Comparison of ENCODE assay signal across 11 cellular contexts in genomic region chr12:106080111-106080732, GRCh38. TPM values are rescaled to one million over a fixed set of nuclear protein-coding genes. Genes with fewer than 3 reads are reported as not detected.
DNase-seq lines count a peak whose midpoint lies in the region; ATAC-seq and TF ChIP-seq lines count a peak whose summit lies in the region.
"Had no signal": no experiment of that assay in that cellular context is flagged by ENCODE, and none has a peak within 500 bp of the region (broad histone marks: within the 10 kb centered on the region; RNA-seq: fewer than 3 reads in every experiment).

No MANE protein-coding gene starts in this region.

- TF ChIP-seq POLR2A in stomach (IDR thresholded peaks at IDR 0.05), result no peak

- H3K4me1 ChIP-seq in stomach, result peaks cover 5 to 44% (median 19%) of the 10 kb centered on the region in 4 donors

- H3K4me3 ChIP-seq in stomach, result no peak overlapping the region

- H3K27ac ChIP-seq in caudate nucleus (ENCODE audit: low read depth, low read length), result peak overlapping the region; percentile 79
- H3K27ac ChIP-seq in stomach, result peak overlapping the region in 4 of 5 donors; percentile 28 to 57 (median 40)

- no peaks in the 10 kb centered on the region for H3K27me3 ChIP-seq in stomach

- DNase-seq in GM03348 (ENCODE audit: low spot score), result peak; percentile 84
- no peak for DNase-seq in caudate nucleus (lab: John Stamatoyannopoulos, UW)
- peak; percentile 63 for DNase-seq in hepatic stellate cell (ENCODE audit: low spot score)
- no peak for DNase-seq in stomach
- DNase-seq in NCI-H2107 treated with DMSO at 0.1 percent for 48 hours (lab: John Stamatoyannopoulos, UW; ENCODE audit: unreplicated experiment), result no peak
- DNase-seq in activated effector memory CD4-positive, alpha-beta T cell treated with Interleukin-2 at 50 U/mL for 16 hours, result no peak
- DNase-seq: effector CD8-positive, alpha-beta T cell; midbrain; SW 1271 had no signal

- ATAC-seq in GM18861 (IDR thresholded peaks at IDR 0.05; ENCODE audit: unreplicated experiment) (no peak), GM21390 (IDR thresholded peaks at IDR 0.05; ENCODE audit: unreplicated experiment) (no peak)

- 51 to 71% (median 63%) methylated on average over 8 of the region's 8 CpGs for WGBS in stomach, 5 donors

- TF ChIP-seq EP300 in stomach (IDR thresholded peaks at IDR 0.05), result no peak

- no peak for TF ChIP-seq CTCF in stomach (IDR thresholded peaks at IDR 0.05)

- H3K36me3 ChIP-seq in stomach, result peaks cover 0 to 18% (median 6%) of the 10 kb centered on the region in 4 donors

- intact Hi-C loops in stomach (cut with DNase I; ENCODE audit: low total_unique reads), result no loop called here

- no peaks in the 10 kb centered on the region for H3K9me3 ChIP-seq in stomach

RNA-seq across cellular contexts. Expression of gene NUAK1, which starts 58.5 kb away (rescaled TPM):
- 10 to 100 TPM in 3 of 5 donors, 1 to 10 TPM in 1, under 1 TPM in 1; 0.58 to 79.0 (median 11.7) TPM for total RNA-seq in stomach
- polyA plus RNA-seq in stomach, result 1 to 10 TPM in 2 of 3 donors, under 1 TPM in 1; 0.80 to 2.6 (median 2.4) TPM

Comparison
In these comparisons a context has a peak if more than half of its experiments do, and no peak if none do; other contexts are left out.
1. DNase-seq: peak in GM03348 (single experiment) and hepatic stellate cell (single experiment); none in caudate nucleus (0 of 61), stomach (single experiment), NCI-H2107 treated with DMSO at 0.1 percent for 48 hours (single experiment) and activated effector memory CD4-positive, alpha-beta T cell treated with Interleukin-2 at 50 U/mL for 16 hours (single experiment).